In genomic region chr9:131008563-131008908, GRCh38 we compare ENCODE assay signal across 12 cellular contexts. TPM values are rescaled to one million over a fixed set of nuclear protein-coding genes. Genes with fewer than 3 reads are reported as not detected.
DNase-seq lines count a peak whose midpoint lies in the region; ATAC-seq and TF ChIP-seq lines count a peak whose summit lies in the region.
"Had no signal": no experiment of that assay in that cellular context is flagged by ENCODE, and none has a peak within 500 bp of the region (broad histone marks: within the 10 kb centered on the region; RNA-seq: fewer than 3 reads in every experiment).

No MANE protein-coding gene starts in this region.

- WGBS in suprapubic skin, result 35% methylated on average over 5 of the region's 8 CpGs

- CTCF ChIA-PET in MCF 10A (lab: Yijun Ruan, JAX) (interaction anchor here (0.7 kb wide), 1 partner anchor 21 kb away, joined by 3 read pairs; no protein-coding TSS in a partner anchor), T-cell (lab: Charles Lee) (no interaction called here)

- H3K27me3 ChIP-seq in breast epithelium (peaks cover 0 to 24% of the 10 kb centered on the region in 2 donors), iPS-20b (ENCODE audit: insufficient read depth, low read length) (peaks cover 24% of the 10 kb centered on the region), suprapubic skin (peaks cover 54% of the 10 kb centered on the region)

- H3K27me3 Mint-ChIP-seq in MCF 10A (ENCODE audit: insufficient read depth, unreplicated experiment), result no peaks in the 10 kb centered on the region
- H3K27me3 Mint-ChIP-seq in T-cell, result peaks cover 26 to 43% of the 10 kb centered on the region in 2 donors

- no peaks in the 10 kb centered on the region for H3K36me3 Mint-ChIP-seq in MCF 10A (ENCODE audit: insufficient read depth, unreplicated experiment)
- no peaks in the 10 kb centered on the region for H3K36me3 Mint-ChIP-seq in T-cell
- H3K36me3 Mint-ChIP-seq: natural killer cell had no signal

- DNase-seq in breast epithelium (ENCODE audit: low spot score in 2 of 2) (no peak), MCF 10A (ENCODE audit: unreplicated experiment) (no peak), T-cell (no peak), suprapubic skin (ENCODE audit: low spot score in 2 of 2) (no peak), UCSD-AML1 (lab: John Stamatoyannopoulos, UW; ENCODE audit: unreplicated experiment) (no peak)
- DNase-seq: colonic mucosa, natural killer cell had no signal

- H3K9ac ChIP-seq in iPS-20b (ENCODE audit: low read depth, low read length), result no peak overlapping the region
- H3K9ac ChIP-seq: KMS-11 had no signal

- H3K36me3 ChIP-seq in breast epithelium (no peaks in the 10 kb centered on the region), iPS-20b (ENCODE audit: insufficient read depth, low read depth, low read length) (no peaks in the 10 kb centered on the region), suprapubic skin (no peaks in the 10 kb centered on the region)
- H3K36me3 ChIP-seq: colonic mucosa had no signal

- H3K4me3 ChIP-seq in breast epithelium (peak overlapping the region; percentile 15 to 63 (median 46)), iPS-20b (ENCODE audit: low read length) (peak overlapping the region; percentile 62; the same call in 1 of the 2 replicates), suprapubic skin (peak overlapping the region; percentile 44)
- H3K4me3 ChIP-seq: colonic mucosa had no signal

- ATAC-seq in T-cell (replicated peaks in 1 of 4), result no peak
- no peak for ATAC-seq in HG03457 (IDR thresholded peaks at IDR 0.05; ENCODE audit: unreplicated experiment)
- no peak for ATAC-seq in GM18907 (IDR thresholded peaks at IDR 0.05; ENCODE audit: unreplicated experiment)
- ATAC-seq: natural killer cell had no signal

- no peak overlapping the region for H3K27ac Mint-ChIP-seq in MCF 10A (ENCODE audit: low read depth, unreplicated experiment)
- no peak overlapping the region for H3K27ac Mint-ChIP-seq in T-cell
- H3K27ac Mint-ChIP-seq: natural killer cell; T-helper 1 cell treated with Interleukin-12 subunit alpha and Interleukin-12 subunit beta and Interleukin-4 antibody, amounts not matched to agents 30 μg/mL and 1 μg/mL, for 36 hours had no signal

- intact Hi-C loops in breast epithelium (cut with DNase I; ENCODE audit: low total_unique reads), result no loop called here
- intact Hi-C loops in MCF 10A (cut with micrococcal nuclease), result no loop called here

- no peaks in the 10 kb centered on the region for H3K4me1 Mint-ChIP-seq in MCF 10A (ENCODE audit: insufficient read depth, unreplicated experiment)
- H3K4me1 Mint-ChIP-seq in T-cell, result peaks cover 0 to 3% (median 3%) of the 10 kb centered on the region in 3 donors
- H3K4me1 Mint-ChIP-seq: natural killer cell had no signal

- H3K9me3 ChIP-seq in breast epithelium, result no peaks in the 10 kb centered on the region
- H3K9me3 ChIP-seq in iPS-20b (ENCODE audit: insufficient read depth, low read depth, low read length), result no peaks in the 10 kb centered on the region
- H3K9me3 ChIP-seq in suprapubic skin, result no peaks in the 10 kb centered on the region
- H3K9me3 ChIP-seq: colonic mucosa had no signal

- H3K9me3 Mint-ChIP-seq in MCF 10A (ENCODE audit: unreplicated experiment) (peaks cover 7% of the 10 kb centered on the region), T-cell (no peaks in the 10 kb centered on the region)
- H3K9me3 Mint-ChIP-seq: natural killer cell; T-helper 1 cell treated with Interleukin-12 subunit alpha and Interleukin-12 subunit beta and Interleukin-4 antibody, amounts not matched to agents 30 μg/mL and 1 μg/mL, for 36 hours had no signal

- no peak for TF ChIP-seq CTCF in breast epithelium (IDR thresholded peaks at IDR 0.05)
- TF ChIP-seq CTCF in MCF 10A (IDR thresholded peaks at IDR 0.05; ENCODE audit: unreplicated experiment), result no peak
- no peak for TF ChIP-seq CTCF in suprapubic skin (IDR thresholded peaks at IDR 0.05)

- H3K4me3 Mint-ChIP-seq in MCF 10A (ENCODE audit: unreplicated experiment) (no peak overlapping the region), T-cell (peak overlapping the region in 2 of 3 donors; percentile 13 to 28)
- H3K4me3 Mint-ChIP-seq: natural killer cell; T-helper 1 cell treated with Interleukin-12 subunit alpha and Interleukin-12 subunit beta and Interleukin-4 antibody, amounts not matched to agents 30 μg/mL and 1 μg/mL, for 36 hours had no signal

- no peak for TF ChIP-seq EP300 in suprapubic skin (IDR thresholded peaks at IDR 0.05)

- BruUV-seq in MCF 10A (replicated peaks; lab: Mats Ljungman, UMichigan), result no TSS peak

- H3K4me1 ChIP-seq in breast epithelium (no peaks in the 10 kb centered on the region), iPS-20b (ENCODE audit: insufficient read depth, low read length) (peaks cover 14% of the 10 kb centered on the region), suprapubic skin (peaks cover 15% of the 10 kb centered on the region)
- H3K4me1 ChIP-seq: colonic mucosa had no signal

- POLR2A ChIA-PET in MCF 10A (lab: Yijun Ruan, JAX) (no interaction called here), T-cell (lab: Charles Lee) (no interaction called here)

- no peak overlapping the region for H3K27ac ChIP-seq in breast epithelium
- no peak overlapping the region for H3K27ac ChIP-seq in iPS-20b (ENCODE audit: low read length)
- H3K27ac ChIP-seq in suprapubic skin, result no peak overlapping the region
- H3K27ac ChIP-seq: colonic mucosa, KMS-11 had no signal

- TF ChIP-seq POLR2A in breast epithelium (IDR thresholded peaks at IDR 0.05) (no peak), suprapubic skin (IDR thresholded peaks at IDR 0.05) (no peak)

RNA-seq across cellular contexts. Expression of gene LAMC3, which starts 0.4 kb away (rescaled TPM):
- 1 to 10 TPM; 2.1 to 8.5 (median 7.8) TPM for total RNA-seq in breast epithelium
- total RNA-seq in MCF 10A (2022), result not detected in 2 replicates
- total RNA-seq in T-cell, result 1 to 10 TPM in 3 of 5 donors, under 1 TPM in 2; 0.35 to 3.7 (median 1.8) TPM
- 10 to 100 TPM in 1 of 4 donors, 1 to 10 TPM in 3; 4.0 to 16.9 (median 5.2) TPM for total RNA-seq in suprapubic skin
- total RNA-seq: natural killer cell had no signal
